In the genomic region with DNA sequence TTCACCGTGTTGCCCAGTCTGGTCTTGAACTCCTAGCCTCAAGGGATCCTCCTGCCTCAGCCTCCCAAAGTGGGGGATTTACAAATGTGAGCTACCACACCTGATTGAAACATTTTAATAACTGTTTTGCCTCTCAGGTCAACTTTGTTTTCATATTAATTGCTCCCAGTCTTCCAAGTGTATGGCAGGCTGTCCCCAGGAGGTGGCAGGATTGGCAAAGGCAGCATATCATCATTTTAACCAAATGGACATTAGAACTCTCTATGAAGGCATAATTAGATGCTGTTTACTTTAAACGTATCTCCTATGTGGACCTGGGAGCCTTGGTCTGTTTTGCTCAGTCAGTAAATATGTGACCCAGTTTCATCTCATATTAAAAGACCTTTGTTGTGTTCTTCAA, we compare ENCODE assay signal across 10 cellular contexts. TPM values are rescaled to one million over a fixed set of nuclear protein-coding genes. Genes with fewer than 3 reads are reported as not detected.
DNase-seq lines count a peak whose midpoint lies in the region; ATAC-seq and TF ChIP-seq lines count a peak whose summit lies in the region.
"Had no signal": no experiment of that assay in that cellular context is flagged by ENCODE, and none has a peak within 500 bp of the region (broad histone marks: within the 10 kb centered on the region; RNA-seq: fewer than 3 reads in every experiment).

No MANE protein-coding gene starts in this region.

- H3K4me1 ChIP-seq in neutrophil (ENCODE audit: control insufficient read depth in 1 of 2, insufficient read depth in 1 of 2, low read depth in 1 of 2, low read length in 1 of 2) (no peaks in the 10 kb centered on the region), lower lobe of right lung (no peaks in the 10 kb centered on the region), vagina (no peaks in the 10 kb centered on the region)

- peak; percentile 61 for DNase-seq in DMS153 treated with DMSO at 0.1 percent for 48 hours (lab: John Stamatoyannopoulos, UW; ENCODE audit: unreplicated experiment)
- DNase-seq in DMS153 (lab: John Stamatoyannopoulos, UW): no peak
- DNase-seq in M059J (ENCODE audit: low read depth): peak; percentile 22
- DNase-seq in astrocyte of the spinal cord (ENCODE audit: low read depth, low spot score): no peak
- no peak for DNase-seq in lower lobe of right lung
- DNase-seq in vagina (ENCODE audit: extremely low spot score in 2 of 2): no peak
- DNase-seq: stimulated activated naive CD8-positive, alpha-beta T cell treated with anti-CD3 and anti-CD28 coated beads, Interleukin-15, amount 100 ng/mL, for 72 hours; T-helper 1 cell had no signal

- TF ChIP-seq POLR2A in vagina (IDR thresholded peaks at IDR 0.05): no peak

- H3K27ac ChIP-seq in neutrophil (no peak overlapping the region), lower lobe of right lung (no peak overlapping the region), vagina (no peak overlapping the region)

- no peaks in the 10 kb centered on the region for H3K9me3 ChIP-seq in neutrophil
- H3K9me3 ChIP-seq in lower lobe of right lung: no peaks in the 10 kb centered on the region
- H3K9me3 ChIP-seq in vagina: no peaks in the 10 kb centered on the region

- peak; percentile 43 for TF ChIP-seq CTCF in astrocyte of the spinal cord (IDR thresholded peaks at IDR 0.05; ENCODE audit: low read depth, low read length)
- TF ChIP-seq CTCF in neutrophil (IDR thresholded peaks at IDR 0.05): peak; percentile 63
- no peak for TF ChIP-seq CTCF in lower lobe of right lung (IDR thresholded peaks at IDR 0.05)
- TF ChIP-seq CTCF in vagina (IDR thresholded peaks at IDR 0.05): no peak

- intact Hi-C loops in lower lobe of right lung (cut with DNase I) (no loop called here), vagina (cut with DNase I) (no loop called here)

- in situ Hi-C loops in astrocyte of the spinal cord (cut with HindIII; ENCODE audit: low sequenced_read_pairs): no loop called here

- H3K27me3 ChIP-seq in neutrophil: no peaks in the 10 kb centered on the region
- H3K27me3 ChIP-seq in lower lobe of right lung (ENCODE audit: low read depth): no peaks in the 10 kb centered on the region
- no peaks in the 10 kb centered on the region for H3K27me3 ChIP-seq in vagina

- H3K36me3 ChIP-seq in neutrophil: peaks cover 84% of the 10 kb centered on the region
- peaks cover 99% of the 10 kb centered on the region for H3K36me3 ChIP-seq in lower lobe of right lung
- H3K36me3 ChIP-seq in vagina: peaks cover 0 to 95% of the 10 kb centered on the region in 2 donors

- ATAC-seq in HG02870 (IDR thresholded peaks at IDR 0.05; ENCODE audit: unreplicated experiment) (no peak), lower lobe of right lung (no peak)
- ATAC-seq: stimulated activated naive CD8-positive, alpha-beta T cell treated with anti-CD3 and anti-CD28 coated beads, Interleukin-15, amount 100 ng/mL, for 72 hours had no signal

- H3K4me3 ChIP-seq in astrocyte of the spinal cord (ENCODE audit: low read depth, low read length): no peak overlapping the region
- no peak overlapping the region for H3K4me3 ChIP-seq in neutrophil (ENCODE audit: low read depth in 1 of 2, low read length in 1 of 2)
- H3K4me3 ChIP-seq in lower lobe of right lung: no peak overlapping the region
- no peak overlapping the region for H3K4me3 ChIP-seq in vagina

RNA-seq across cellular contexts. Expression of gene CSE1L, which starts 59.2 kb away (rescaled TPM):
- 217 and 266 TPM in 2 replicates for total RNA-seq in M059J (2014; rRNA removed; shearing (Covaris generic))
- 39.0 TPM for total RNA-seq in lower lobe of right lung
- 39.0 TPM for total RNA-seq in vagina

Comparison
In these comparisons a context has a peak if more than half of its experiments do, and no peak if none do; other contexts are left out.
1. DNase-seq: peak in DMS153 treated with DMSO at 0.1 percent for 48 hours (single experiment) and M059J (single experiment); none in DMS153 (single experiment), astrocyte of the spinal cord (single experiment), lower lobe of right lung (single experiment) and vagina (0 of 2).
2. CTCF ChIP-seq: peak in astrocyte of the spinal cord (single experiment) and neutrophil (single experiment); none in lower lobe of right lung (single experiment) and vagina (0 of 3).